In genomic region chr6:132813173-132813856, GRCh38 we compare ENCODE assay signal across 8 cellular contexts. TPM values are rescaled to one million over a fixed set of nuclear protein-coding genes. Genes with fewer than 3 reads are reported as not detected.
DNase-seq lines count a peak whose midpoint lies in the region; ATAC-seq and TF ChIP-seq lines count a peak whose summit lies in the region.

No MANE protein-coding gene starts in this region.

- no peaks in the 10 kb centered on the region for H3K9me3 Mint-ChIP-seq in activated T-cell treated with anti-CD3 and anti-CD28 coated beads, Interleukin-2, amount 50 U/mL, for 4 hours
- no peaks in the 10 kb centered on the region for H3K9me3 Mint-ChIP-seq in nephron progenitor cell

- peak overlapping the region; percentile 99 for H3K4me3 Mint-ChIP-seq in activated T-cell treated with anti-CD3 and anti-CD28 coated beads, Interleukin-2, amount 50 U/mL, for 4 hours
- peak overlapping the region; percentile 96 for H3K4me3 Mint-ChIP-seq in nephron progenitor cell

- peaks cover 35% of the 10 kb centered on the region for H3K4me1 ChIP-seq in vagina

- H3K27ac ChIP-seq in vagina: peak overlapping the region; percentile 78

- peaks cover 0 to 26% of the 10 kb centered on the region in 2 donors for H3K36me3 ChIP-seq in vagina

- peak; percentile 28 for ATAC-seq in HG02943 (IDR thresholded peaks at IDR 0.05; ENCODE audit: low read depth, unreplicated experiment)
- ATAC-seq in activated T-cell treated with anti-CD3 and anti-CD28 coated beads, Interleukin-2, amount 50 U/mL, for 4 hours: peak; percentile 17 to 25

- TF ChIP-seq POLR2A in vagina (IDR thresholded peaks at IDR 0.05): no peak

- intact Hi-C loops in vagina (cut with DNase I): loop anchor here (10.0 kb wide), 1 partner anchor 859 kb away; the partner anchor contains the start of gene CCN2

- H3K27ac Mint-ChIP-seq in nephron progenitor cell: peak overlapping the region; percentile 99

- peaks cover 34% of the 10 kb centered on the region for H3K4me1 Mint-ChIP-seq in activated T-cell treated with anti-CD3 and anti-CD28 coated beads, Interleukin-2, amount 50 U/mL, for 4 hours (ENCODE audit: low read depth)
- peaks cover 47% of the 10 kb centered on the region for H3K4me1 Mint-ChIP-seq in nephron progenitor cell

- no peaks in the 10 kb centered on the region for H3K9me3 ChIP-seq in vagina

- H3K4me3 ChIP-seq in fibroblast of mammary gland (ENCODE audit: control insufficient read depth, low read depth, low read length) (peak overlapping the region; percentile 83), vagina (peak overlapping the region; percentile 75 to 79)

- TF ChIP-seq CTCF in fibroblast of mammary gland (conservative IDR thresholded peaks at IDR 0.05; ENCODE audit: control insufficient read depth, insufficient read depth, low read depth, low read length) (no peak), nephron progenitor cell (IDR thresholded peaks at IDR 0.05) (no peak), vagina (IDR thresholded peaks at IDR 0.05) (no peak)

- peak; percentile 17 for DNase-seq in activated gamma-delta T cell treated with Interleukin-2 at 50 U/mL for 16 hours
- DNase-seq in activated gamma-delta T cell (lab: John Stamatoyannopoulos, UW): no peak
- peak; percentile 70 for DNase-seq in NCI-H748 (lab: John Stamatoyannopoulos, UW; ENCODE audit: unreplicated experiment)
- DNase-seq in activated T-cell treated with anti-CD3 and anti-CD28 coated beads, Interleukin-2, amount 50 U/mL, for 4 hours: peak; percentile 32
- peak; percentile 55 for DNase-seq in fibroblast of mammary gland (ENCODE audit: low read depth)
- DNase-seq in nephron progenitor cell: peak; percentile 36
- no peak for DNase-seq in vagina (ENCODE audit: extremely low spot score in 2 of 2)

- peaks cover 40% of the 10 kb centered on the region for H3K36me3 Mint-ChIP-seq in activated T-cell treated with anti-CD3 and anti-CD28 coated beads, Interleukin-2, amount 50 U/mL, for 4 hours (ENCODE audit: insufficient read depth)
- peaks cover 39% of the 10 kb centered on the region for H3K36me3 Mint-ChIP-seq in nephron progenitor cell (ENCODE audit: low read depth)

- H3K27me3 Mint-ChIP-seq in activated T-cell treated with anti-CD3 and anti-CD28 coated beads, Interleukin-2, amount 50 U/mL, for 4 hours (ENCODE audit: low read depth): no peaks in the 10 kb centered on the region
- H3K27me3 Mint-ChIP-seq in nephron progenitor cell (ENCODE audit: low read depth, poor library complexity): peaks cover 16% of the 10 kb centered on the region

- H3K27me3 ChIP-seq in vagina: no peaks in the 10 kb centered on the region

RNA-seq across cellular contexts. Expression of gene RPS12, which starts 1.1 kb away (rescaled TPM):
- 1,000 to 10,000 TPM; 1,815 to 1,961 (median 1,864) TPM for total RNA-seq in activated T-cell treated with anti-CD3 and anti-CD28 coated beads, Interleukin-2, amount 50 U/mL, for 4 hours
- 1,905 TPM for total RNA-seq in vagina

RNA-seq across cellular contexts. Expression of gene SLC18B1, which starts 14.9 kb away (rescaled TPM):
- total RNA-seq in activated T-cell treated with anti-CD3 and anti-CD28 coated beads, Interleukin-2, amount 50 U/mL, for 4 hours: 1 to 10 TPM; 3.8 to 4.5 (median 4.3) TPM
- total RNA-seq in vagina: 6.4 TPM

RNA-seq across cellular contexts. Expression of gene VNN2, which starts 55.6 kb away (rescaled TPM):
- 1 to 10 TPM in 2 of 3 donors, under 1 TPM in 1; 0.76 to 1.4 (median 1.2) TPM for total RNA-seq in activated T-cell treated with anti-CD3 and anti-CD28 coated beads, Interleukin-2, amount 50 U/mL, for 4 hours
- total RNA-seq in vagina: 1.5 TPM

Comparison
In these comparisons a context has a peak if more than half of its experiments do, and no peak if none do; other contexts are left out.
1. DNase-seq: peak in activated gamma-delta T cell treated with Interleukin-2 at 50 U/mL for 16 hours (single experiment), NCI-H748 (single experiment), activated T-cell treated with anti-CD3 and anti-CD28 coated beads, Interleukin-2, amount 50 U/mL, for 4 hours (single experiment), fibroblast of mammary gland (single experiment) and nephron progenitor cell (single experiment); none in activated gamma-delta T cell (single experiment) and vagina (0 of 2).